1 cellular context compared by ENCODE assay signal in genomic region chr20:45970646-45971424, GRCh38.
TF ChIP-seq lines count a peak whose summit lies in the region.

No MANE protein-coding gene starts in this region.

TF ChIP-seq in H1, 55 proteins besides CTCF, POLR2A, EP300 and RAD21:
- no peak for TF ChIP-seq EGR1 (IDR thresholded peaks at IDR 0.05; ENCODE audit: borderline replicate concordance, low read depth, low read length)
- TF ChIP-seq POU5F1 (IDR thresholded peaks at IDR 0.05; ENCODE audit: low read depth, low read length): no peak
- TF ChIP-seq CTBP2 (IDR thresholded peaks at IDR 0.05; ENCODE audit: borderline replicate concordance, insufficient read depth, insufficient read length, low read length): no peak
- TF ChIP-seq TAF1 (IDR thresholded peaks at IDR 0.05; ENCODE audit: low read depth, low read length): no peak
